In the genomic region with DNA sequence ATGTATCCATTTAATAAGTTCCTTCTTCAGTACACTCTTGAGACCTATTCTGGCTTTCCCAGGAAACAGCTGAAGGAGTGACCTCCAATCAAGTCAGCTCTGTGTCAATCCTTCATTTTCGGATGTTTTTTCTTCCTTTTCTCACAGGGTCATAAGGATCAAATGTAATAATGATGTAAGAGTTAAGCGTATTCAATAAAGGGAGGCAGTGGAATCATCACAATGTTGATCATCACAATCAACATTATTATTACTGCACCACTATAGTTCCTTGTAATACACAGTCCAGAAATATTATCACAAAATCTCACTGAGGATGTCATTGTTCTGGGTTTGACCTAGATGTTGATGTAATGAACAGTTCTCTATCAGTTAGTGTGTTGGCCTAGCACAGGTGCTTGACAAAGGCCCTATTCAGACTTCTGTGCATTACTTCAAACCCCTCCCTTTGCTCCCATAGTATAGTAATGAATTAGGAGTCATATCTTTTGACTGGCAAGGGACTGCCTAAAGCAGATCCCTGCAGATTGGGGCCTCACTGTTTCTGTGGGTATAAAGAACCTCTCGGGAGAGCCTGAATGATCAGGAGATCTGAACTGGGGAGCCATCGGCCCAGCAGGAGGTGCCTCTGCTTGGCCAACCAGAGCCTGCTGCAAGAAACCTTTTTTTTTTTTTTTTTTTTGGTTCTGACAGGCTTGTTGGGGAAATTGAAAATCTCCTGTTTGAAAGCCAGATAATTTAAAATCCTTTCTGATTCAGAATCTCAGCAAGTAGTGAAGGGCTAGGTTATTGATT, we compare ENCODE assay signal across 17 cellular contexts.
DNase-seq lines count a peak whose midpoint lies in the region; ATAC-seq and TF ChIP-seq lines count a peak whose summit lies in the region.
"Had no signal": no experiment of that assay in that cellular context is flagged by ENCODE, and none has a peak within 500 bp of the region (broad histone marks: within the 10 kb centered on the region; RNA-seq: fewer than 3 reads in every experiment).

No MANE protein-coding gene starts in this region.

- no peak overlapping the region for H3K9ac ChIP-seq in PC-3 (ENCODE audit: low read length)

- intact Hi-C loops in PC-3 (cut with micrococcal nuclease) (loop anchor here (10.0 kb wide), 2 partner anchors 308 to 1032 kb away; a partner anchor contains a TSS), thyroid gland (cut with DNase I) (no loop called here)

- H3K27me3 ChIP-seq in PC-3 (ENCODE audit: low read length), result no peaks in the 10 kb centered on the region
- H3K27me3 ChIP-seq in muscle layer of duodenum (ENCODE audit: low read depth, low read length), result no peaks in the 10 kb centered on the region
- no peaks in the 10 kb centered on the region for H3K27me3 ChIP-seq in thyroid gland
- H3K27me3 ChIP-seq: neutrophil had no signal

- POLR2A ChIA-PET in PC-3 (lab: Charles Lee; ENCODE audit: unreplicated experiment), result no interaction called here
- POLR2A ChIA-PET in activated CD4-positive, alpha-beta T cell treated with anti-CD3 and anti-CD28 coated beads, Interleukin-2, amount 10 ng/mL, durations not matched to agents 7 days and 5 days (lab: Charles Lee), result interaction anchor here (0.7 kb wide), 1 partner anchor 59 kb away, joined by 8 read pairs; no protein-coding TSS in a partner anchor

- no peaks in the 10 kb centered on the region for H3K9me2 ChIP-seq in PC-3 (replicated peaks; ENCODE audit: low read length)

- H2AFZ ChIP-seq in PC-3 (ENCODE audit: low read length), result no peak overlapping the region

- DNase-seq in PC-3 (peak; percentile 59), coronary artery (ENCODE audit: low spot score) (no peak), thyroid gland (peak; percentile 48 to 56), NCI-H510A treated with DMSO at 0.1 percent for 48 hours (lab: John Stamatoyannopoulos, UW) (no peak), MV-4-11 (lab: John Stamatoyannopoulos, UW) (no peak), SIG-M5 (lab: John Stamatoyannopoulos, UW) (no peak)
- DNase-seq in activated CD4-positive, alpha-beta T cell treated with anti-CD3 and anti-CD28 coated beads, Interleukin-2, amount 10 ng/mL, durations not matched to agents 7 days and 5 days, result no peak
- DNase-seq: activated effector memory CD4-positive, alpha-beta T cell treated with anti-CD3 and anti-CD28 coated beads, Interleukin-2, amount 50 U/mL, for 16 hours; DMS79 treated with DMSO at 0.1 percent for 48 hours; left ventricle myocardium superior; NCI-H1436; NCI-H524 treated with DMSO at 0.1 percent for 48 hours; stimulated activated naive CD8-positive, alpha-beta T cell treated with anti-CD3 and anti-CD28 coated beads, Interleukin-15, Interleukin-2, amounts not matched to agents 100 U/mL and 50 U/mL, for 24 hours had no signal

- H3K27ac ChIP-seq in PC-3 (ENCODE audit: low read length) (peak overlapping the region; percentile 38), coronary artery (peak overlapping the region; percentile 42 to 61), muscle layer of duodenum (ENCODE audit: low read length) (peak overlapping the region; percentile 13), thyroid gland (peak overlapping the region; percentile 29 to 60 (median 34))
- H3K27ac ChIP-seq: C4-2B, neutrophil had no signal

- peaks cover 26% of the 10 kb centered on the region for H3F3A ChIP-seq in PC-3 (ENCODE audit: low read length, unreplicated experiment)

- CTCF ChIA-PET in PC-3 (lab: Charles Lee), result no interaction called here
- CTCF ChIA-PET in activated CD4-positive, alpha-beta T cell treated with anti-CD3 and anti-CD28 coated beads, Interleukin-2, amount 10 ng/mL, durations not matched to agents 7 days and 5 days (lab: Charles Lee), result no interaction called here

- peaks cover 7% of the 10 kb centered on the region; the same call in 1 of the 2 replicates for H4K20me1 ChIP-seq in PC-3 (ENCODE audit: low read length)

- no peaks in the 10 kb centered on the region for H3K27me3 Mint-ChIP-seq in activated CD4-positive, alpha-beta T cell treated with anti-CD3 and anti-CD28 coated beads, Interleukin-2, amount 10 ng/mL, durations not matched to agents 7 days and 5 days

- H3K36me3 ChIP-seq in PC-3 (ENCODE audit: low read depth, low read length), result no peaks in the 10 kb centered on the region
- no peaks in the 10 kb centered on the region for H3K36me3 ChIP-seq in muscle layer of duodenum (ENCODE audit: control insufficient read depth in 1 of 2, insufficient read depth in 2 of 2, low read length in 2 of 2)
- H3K36me3 ChIP-seq in thyroid gland, result no peaks in the 10 kb centered on the region
- H3K36me3 ChIP-seq: neutrophil had no signal

- TF ChIP-seq CTCF in PC-3 (conservative IDR thresholded peaks at IDR 0.05; ENCODE audit: low read depth, low read length) (no peak), coronary artery (IDR thresholded peaks at IDR 0.05) (no peak), thyroid gland (IDR thresholded peaks at IDR 0.05) (no peak)

- no peak overlapping the region for H3K4me3 Mint-ChIP-seq in activated CD4-positive, alpha-beta T cell treated with anti-CD3 and anti-CD28 coated beads, Interleukin-2, amount 10 ng/mL, durations not matched to agents 7 days and 5 days

- H3K9me3 Mint-ChIP-seq in activated CD4-positive, alpha-beta T cell treated with anti-CD3 and anti-CD28 coated beads, Interleukin-2, amount 10 ng/mL, durations not matched to agents 7 days and 5 days, result no peaks in the 10 kb centered on the region

- no peak for TF ChIP-seq POLR2A in thyroid gland (IDR thresholded peaks at IDR 0.05)

- WGBS in thyroid gland, 2 donors, result 70 to 76% methylated on average over 4 of the region's 4 CpGs

- peak overlapping the region; percentile 25 for H3K4me2 ChIP-seq in PC-3 (ENCODE audit: low read length)

- peaks cover 9% of the 10 kb centered on the region for H3K4me1 Mint-ChIP-seq in activated CD4-positive, alpha-beta T cell treated with anti-CD3 and anti-CD28 coated beads, Interleukin-2, amount 10 ng/mL, durations not matched to agents 7 days and 5 days

- H3K4me3 ChIP-seq in PC-3 (ENCODE audit: low read length), result no peak overlapping the region
- H3K4me3 ChIP-seq in coronary artery, result no peak overlapping the region
- no peak overlapping the region for H3K4me3 ChIP-seq in muscle layer of duodenum (ENCODE audit: low read depth in 1 of 2, low read length in 2 of 2)
- H3K4me3 ChIP-seq in thyroid gland (replicated peaks in 1 of 3), result no peak overlapping the region
- H3K4me3 ChIP-seq: K562 had no signal

- H3K4me1 ChIP-seq in PC-3 (ENCODE audit: insufficient read depth, low read length), result peaks cover 70% of the 10 kb centered on the region
- peaks cover 21 to 43% of the 10 kb centered on the region in 2 donors for H3K4me1 ChIP-seq in muscle layer of duodenum (ENCODE audit: control insufficient read depth in 1 of 2, insufficient read depth in 2 of 2, low read length in 2 of 2)
- H3K4me1 ChIP-seq in thyroid gland, result peaks cover 64 to 65% of the 10 kb centered on the region in 2 donors

- BruUV-seq in PC-3 (replicated peaks; lab: Mats Ljungman, UMichigan), result no TSS peak

- ATAC-seq in PC-3, result no peak; the same call in 1 of the 2 replicates
- ATAC-seq: K562; left ventricle myocardium superior; stimulated activated naive CD8-positive, alpha-beta T cell treated with anti-CD3 and anti-CD28 coated beads, Interleukin-15, Interleukin-2, amounts not matched to agents 100 U/mL and 50 U/mL, for 24 hours had no signal

- H3K27ac Mint-ChIP-seq in activated CD4-positive, alpha-beta T cell treated with anti-CD3 and anti-CD28 coated beads, Interleukin-2, amount 10 ng/mL, durations not matched to agents 7 days and 5 days, result no peak overlapping the region

- no peaks in the 10 kb centered on the region for H3K36me3 Mint-ChIP-seq in activated CD4-positive, alpha-beta T cell treated with anti-CD3 and anti-CD28 coated beads, Interleukin-2, amount 10 ng/mL, durations not matched to agents 7 days and 5 days (ENCODE audit: low read depth)

- H3K79me2 ChIP-seq in PC-3 (ENCODE audit: low read length), result peaks cover 92% of the 10 kb centered on the region

- no peaks in the 10 kb centered on the region for H3K9me3 ChIP-seq in PC-3 (ENCODE audit: low read length)
- H3K9me3 ChIP-seq in muscle layer of duodenum (ENCODE audit: control insufficient read depth in 1 of 2, low read length in 2 of 2), result no peaks in the 10 kb centered on the region
- H3K9me3 ChIP-seq in thyroid gland, result no peaks in the 10 kb centered on the region
- H3K9me3 ChIP-seq: neutrophil had no signal

Comparison
In these comparisons a context has a peak if more than half of its experiments do, and no peak if none do; other contexts are left out.
1. DNase-seq: peak in PC-3 (single experiment) and thyroid gland (2 of 2); none in coronary artery (single experiment), activated CD4-positive, alpha-beta T cell treated with anti-CD3 and anti-CD28 coated beads, Interleukin-2, amount 10 ng/mL, durations not matched to agents 7 days and 5 days (single experiment), NCI-H510A treated with DMSO at 0.1 percent for 48 hours (single experiment), MV-4-11 (single experiment) and SIG-M5 (single experiment).
2. Peak in every context shown above with its lines, with median percentiles within 50 percentile points of each other: H3K27ac ChIP-seq.